Comparison of ENCODE assay signal across 19 cellular contexts in genomic region chr1:153509036-153509435, GRCh38. TPM values are rescaled to one million over a fixed set of nuclear protein-coding genes. Genes with fewer than 3 reads are reported as not detected.
DNase-seq lines count a peak whose midpoint lies in the region; ATAC-seq, FAIRE-seq and TF ChIP-seq lines count a peak whose summit lies in the region.
"Had no signal": no experiment of that assay in that cellular context is flagged by ENCODE, and none has a peak within 500 bp of the region (broad histone marks: within the 10 kb centered on the region; RNA-seq: fewer than 3 reads in every experiment).

No MANE protein-coding gene starts in this region.

- 69% methylated on average over 2 of the region's 3 CpGs for whole genome bisulfite sequencing in mammary epithelial cell (ENCODE audit: low coverage, missing lambda C conversion rate)

- H3K27ac ChIP-seq in mammary epithelial cell (ENCODE audit: insufficient read depth, low read depth, low read length) = no peak overlapping the region
- H3K27ac ChIP-seq in keratinocyte (ENCODE audit: control insufficient read depth, insufficient read depth, low read length) = no peak overlapping the region
- H3K27ac ChIP-seq in GM23338 (ENCODE audit: low read depth) = no peak overlapping the region
- H3K27ac ChIP-seq: C4-2B, SJSA1 had no signal

- H2AFZ ChIP-seq in mammary epithelial cell (ENCODE audit: low read depth, low read length) (no peak overlapping the region), keratinocyte (ENCODE audit: control insufficient read depth, low read length) (no peak overlapping the region), GM23338 (no peak overlapping the region)

- H3K4me1 ChIP-seq in mammary epithelial cell (ENCODE audit: insufficient read depth, low read length) = peaks cover 50% of the 10 kb centered on the region
- H3K4me1 ChIP-seq in keratinocyte (ENCODE audit: control insufficient read depth, extremely low read depth, insufficient read depth, low read length) = peaks cover 32% of the 10 kb centered on the region
- no peaks in the 10 kb centered on the region for H3K4me1 ChIP-seq in GM23338 (ENCODE audit: insufficient read depth)

- H4K20me1 ChIP-seq in mammary epithelial cell (ENCODE audit: insufficient read depth, low read length) = no peaks in the 10 kb centered on the region
- no peaks in the 10 kb centered on the region for H4K20me1 ChIP-seq in keratinocyte (ENCODE audit: control insufficient read depth, extremely low read depth, insufficient read depth, low read length)
- H4K20me1 ChIP-seq in GM23338 (replicated peaks; ENCODE audit: insufficient read depth) = no peaks in the 10 kb centered on the region

- no peaks in the 10 kb centered on the region for H3K36me3 Mint-ChIP-seq in MCF 10A (ENCODE audit: insufficient read depth, unreplicated experiment)
- H3K36me3 Mint-ChIP-seq in activated T-helper 17 cell treated with anti-CD3 and anti-CD28 coated beads, Interleukin-2, amount 50 U/mL, for 72 hours (ENCODE audit: low read depth) = no peaks in the 10 kb centered on the region
- no peaks in the 10 kb centered on the region for H3K36me3 Mint-ChIP-seq in WTC11
- no peaks in the 10 kb centered on the region for H3K36me3 Mint-ChIP-seq in GM23338 (ENCODE audit: low read depth)

- no peak for ATAC-seq in activated T-helper 17 cell treated with anti-CD3 and anti-CD28 coated beads, Interleukin-2, amount 50 U/mL, for 72 hours (replicated peaks)
- ATAC-seq in HG03378 (IDR thresholded peaks at IDR 0.05; ENCODE audit: unreplicated experiment) (no peak), WTC11 (no peak), GM23338 (no peak)
- ATAC-seq: Right ventricle myocardium inferior had no signal

- H3K4me1 Mint-ChIP-seq in MCF 10A (ENCODE audit: insufficient read depth, unreplicated experiment) = peaks cover 54% of the 10 kb centered on the region
- no peaks in the 10 kb centered on the region for H3K4me1 Mint-ChIP-seq in activated T-helper 17 cell treated with anti-CD3 and anti-CD28 coated beads, Interleukin-2, amount 50 U/mL, for 72 hours
- peaks cover 3% of the 10 kb centered on the region; the same call in 1 of the 2 replicates for H3K4me1 Mint-ChIP-seq in WTC11
- H3K4me1 Mint-ChIP-seq in GM23338 = peaks cover 10% of the 10 kb centered on the region; the same call in 1 of the 3 replicates

- DNase-seq in mammary epithelial cell (peak; percentile 44), MCF 10A (ENCODE audit: unreplicated experiment) (no peak), keratinocyte (ENCODE audit: low read depth, low spot score) (no peak), DMS 273 (lab: John Stamatoyannopoulos, UW; ENCODE audit: unreplicated experiment) (no peak), WTC11 (ENCODE audit: low spot score) (no peak), GM23338 (ENCODE audit: low spot score) (no peak)
- DNase-seq: GF-D8, MG63, NCI-H446 treated with DMSO at 0.1 percent for 48 hours had no signal

- H3K36me3 ChIP-seq in mammary epithelial cell (ENCODE audit: insufficient read depth, low read length) = no peaks in the 10 kb centered on the region
- H3K36me3 ChIP-seq in keratinocyte (ENCODE audit: control insufficient read depth in 2 of 2, extremely low read depth in 1 of 2, insufficient read depth in 2 of 2, low read length in 2 of 2) = no peaks in the 10 kb centered on the region
- no peaks in the 10 kb centered on the region for H3K36me3 ChIP-seq in GM23338 (ENCODE audit: insufficient read depth)
- H3K36me3 ChIP-seq: MG63, Peyer's patch, SJSA1 had no signal

- H3K9me2 ChIP-seq in GM23338 (ENCODE audit: insufficient read depth) = no peaks in the 10 kb centered on the region

- no peaks in the 10 kb centered on the region for H3F3A ChIP-seq in GM23338 (replicated peaks; ENCODE audit: low read depth)

- H3K9me3 ChIP-seq in mammary epithelial cell (replicated peaks; ENCODE audit: insufficient read depth, low read length) (no peaks in the 10 kb centered on the region), keratinocyte (ENCODE audit: control insufficient read depth, low read depth, low read length) (no peaks in the 10 kb centered on the region)
- H3K9me3 ChIP-seq: MG63, Peyer's patch, SJSA1 had no signal

- H3K27me3 ChIP-seq in mammary epithelial cell (ENCODE audit: insufficient read depth, low read length) (no peaks in the 10 kb centered on the region), keratinocyte (ENCODE audit: control insufficient read depth, extremely low read depth, insufficient read depth, low read length) (no peaks in the 10 kb centered on the region), GM23338 (ENCODE audit: insufficient read depth) (no peaks in the 10 kb centered on the region)
- H3K27me3 ChIP-seq: MG63, Peyer's patch, SJSA1 had no signal

- no peaks in the 10 kb centered on the region for H3K9me1 ChIP-seq in keratinocyte (ENCODE audit: control insufficient read depth, extremely low read depth, insufficient read depth, low read length)

- in situ Hi-C loops in mammary epithelial cell (cut with MboI; ENCODE audit: low sequenced_read_pairs in 2 of 2) = no loop called here

- dilution Hi-C loops in mammary epithelial cell (cut with HindIII; ENCODE audit: low sequenced_read_pairs) = no loop called here
- dilution Hi-C loops in keratinocyte (cut with MboI; ENCODE audit: extremely low pct_ligation_motif_present, low sequenced_read_pairs) = loop anchor here (10.0 kb wide), 1 partner anchor 154 kb away; the partner anchor contains the start of gene S100A9

- POLR2A ChIA-PET in MCF 10A (lab: Yijun Ruan, JAX) (interaction anchor here (0.6 to 22.5 kb wide), 9 partner anchors 24 to 267 kb away, joined by 3 to 780 read pairs (median 4); partner anchors contain the start of genes S100A12, S100A2, S100A5 and S100A6), WTC11 (lab: Charles Lee) (no interaction called here)

- no peak overlapping the region for H3K4me3 ChIP-seq in mammary epithelial cell (replicated peaks in 1 of 3; ENCODE audit: insufficient read depth in 1 of 3, low read depth in 2 of 3, low read length in 3 of 3)
- H3K4me3 ChIP-seq in keratinocyte (ENCODE audit: control insufficient read depth in 2 of 3, extremely low read depth in 1 of 3, insufficient read depth in 2 of 3, low read depth in 1 of 3, low read length in 3 of 3) = no peak overlapping the region
- H3K4me3 ChIP-seq in GM23338 = no peak overlapping the region
- H3K4me3 ChIP-seq: MG63, Peyer's patch, SJSA1 had no signal

- no peak overlapping the region for H3K4me2 ChIP-seq in mammary epithelial cell (ENCODE audit: insufficient read depth, low read depth, low read length)
- H3K4me2 ChIP-seq in keratinocyte (ENCODE audit: control insufficient read depth, extremely low read depth, insufficient read depth, low read depth, low read length) = no peak overlapping the region
- no peak overlapping the region for H3K4me2 ChIP-seq in GM23338

- intact Hi-C loops in mammary epithelial cell (cut with micrococcal nuclease) = loop anchor here (1.0 kb wide), 1 partner anchor 108 kb away; no protein-coding TSS in a partner anchor
- intact Hi-C loops in MCF 10A (cut with micrococcal nuclease) = loop anchor here (1.0 kb wide), 1 partner anchor 477 kb away; the partner anchor contains the start of gene RAB13

- H3K4me3 Mint-ChIP-seq in MCF 10A (ENCODE audit: unreplicated experiment) (no peak overlapping the region), WTC11 (no peak overlapping the region), GM23338 (no peak overlapping the region)
- H3K4me3 Mint-ChIP-seq in activated T-helper 17 cell treated with anti-CD3 and anti-CD28 coated beads, Interleukin-2, amount 50 U/mL, for 72 hours = no peak overlapping the region

- CTCF ChIA-PET in mammary epithelial cell (lab: Charles Lee; ENCODE audit: low non-redundant PET) = no interaction called here
- CTCF ChIA-PET in MCF 10A (lab: Yijun Ruan, JAX) = interaction anchor here (0.6 to 31.7 kb wide), 29 partner anchors 12 to 863 kb away, joined by 3 to 1438 read pairs (median 5); partner anchors contain the start of genes CHTOP, PGLYRP4, S100A14 and S100A16
- CTCF ChIA-PET in WTC11 (lab: Charles Lee) = interaction anchor here (1.0 to 5.5 kb wide), 8 partner anchors 14 to 154 kb away, joined by 3 to 33 read pairs (median 4); partner anchors contain the start of genes CHTOP, S100A13 and S100A4

- H3K79me2 ChIP-seq in mammary epithelial cell (ENCODE audit: insufficient read depth, low read length) = no peaks in the 10 kb centered on the region
- H3K79me2 ChIP-seq in keratinocyte (ENCODE audit: control insufficient read depth, insufficient read depth, low read length) = no peaks in the 10 kb centered on the region
- H3K79me2 ChIP-seq in GM23338 (replicated peaks; ENCODE audit: insufficient read depth) = no peaks in the 10 kb centered on the region

- FAIRE-seq in keratinocyte (lab: Jason Lieb, UNC) = peak; percentile 5
- FAIRE-seq: GM19239, H54 had no signal

- H3K9ac ChIP-seq in mammary epithelial cell (ENCODE audit: insufficient read depth, low read length) = no peak overlapping the region
- no peak overlapping the region for H3K9ac ChIP-seq in keratinocyte (ENCODE audit: control insufficient read depth, extremely low read depth, insufficient read depth, low read length)

- TF ChIP-seq CTCF in mammary epithelial cell (conservative IDR thresholded peaks at IDR 0.05 in 1 of 2, IDR thresholded peaks at IDR 0.05 in 1 of 2; ENCODE audit: extremely low read depth in 1 of 2, insufficient read depth in 1 of 2, low read depth in 1 of 2, low read length in 2 of 2) (no peak), MCF 10A (IDR thresholded peaks at IDR 0.05; ENCODE audit: unreplicated experiment) (no peak), keratinocyte (optimal IDR thresholded peaks at IDR 0.05 in 1 of 3, IDR thresholded peaks at IDR 0.05 in 1 of 3, conservative IDR thresholded peaks at IDR 0.05 in 1 of 3; ENCODE audit: extremely low read depth in 1 of 3, insufficient read depth in 2 of 3, low read length in 3 of 3) (no peak), WTC11 (IDR thresholded peaks at IDR 0.05) (no peak), GM23338 (conservative IDR thresholded peaks at IDR 0.05; ENCODE audit: low read depth in 2 of 2) (no peak)

- H3K27ac Mint-ChIP-seq in MCF 10A (ENCODE audit: low read depth, unreplicated experiment) (no peak overlapping the region), WTC11 (no peak overlapping the region), GM23338 (no peak overlapping the region)
- peak overlapping the region; percentile 1 for H3K27ac Mint-ChIP-seq in activated T-helper 17 cell treated with anti-CD3 and anti-CD28 coated beads, Interleukin-2, amount 50 U/mL, for 72 hours

- BruUV-seq in mammary epithelial cell (replicated peaks; lab: Mats Ljungman, UMichigan) (no TSS peak), MCF 10A (replicated peaks; lab: Mats Ljungman, UMichigan) (no TSS peak)

- H3K9me3 Mint-ChIP-seq in MCF 10A (ENCODE audit: unreplicated experiment) (no peaks in the 10 kb centered on the region), WTC11 (no peaks in the 10 kb centered on the region), GM23338 (no peaks in the 10 kb centered on the region; the same call in 2 of the 3 replicates)
- H3K9me3 Mint-ChIP-seq in activated T-helper 17 cell treated with anti-CD3 and anti-CD28 coated beads, Interleukin-2, amount 50 U/mL, for 72 hours = no peaks in the 10 kb centered on the region

- H3K27me3 Mint-ChIP-seq in MCF 10A (ENCODE audit: insufficient read depth, unreplicated experiment) (no peaks in the 10 kb centered on the region), WTC11 (ENCODE audit: low read depth) (peaks cover 19% of the 10 kb centered on the region), GM23338 (ENCODE audit: insufficient read depth, low read depth, poor library complexity) (peaks cover 3% of the 10 kb centered on the region)
- no peaks in the 10 kb centered on the region for H3K27me3 Mint-ChIP-seq in activated T-helper 17 cell treated with anti-CD3 and anti-CD28 coated beads, Interleukin-2, amount 50 U/mL, for 72 hours

RNA-seq across cellular contexts. Expression of gene S100A6, which starts 26.8 kb away (rescaled TPM):
- total RNA-seq in mammary epithelial cell = 1,000 to 10,000 TPM; 1,155 to 2,455 TPM
- 2,730 TPM for polyA plus RNA-seq in mammary epithelial cell
- 719 TPM for polyA minus RNA-seq in mammary epithelial cell
- total RNA-seq in MCF 10A (2022) = 2,571 and 2,904 TPM in 2 replicates
- total RNA-seq in activated T-helper 17 cell treated with anti-CD3 and anti-CD28 coated beads, Interleukin-2, amount 50 U/mL, for 72 hours = 100 to 1,000 TPM; 530 to 753 TPM
- 1,608 to 5,801 TPM (median 2,598 TPM) in 3 replicates for polyA plus RNA-seq in keratinocyte
- 9,460 TPM for polyA plus RNA-seq in keratinocyte (2011; ENCODE audit: low read depth)
- polyA plus RNA-seq in keratinocyte (2011; cell fraction: cytosol; rRNA removed) = 2,886 and 4,097 TPM in 2 replicates
- 986 and 1,204 TPM in 2 replicates for polyA plus RNA-seq in keratinocyte (2011; cell fraction: nucleus; rRNA removed)
- 5,777 and 7,954 TPM in 2 replicates for polyA plus RNA-seq in keratinocyte (2012; ENCODE audit: low replicate concordance)
- polyA minus RNA-seq in keratinocyte = 688 to 4,480 TPM (median 1,878 TPM) in 3 replicates
- 8,278 TPM for polyA minus RNA-seq in keratinocyte (2011; cell fraction: cytosol; rRNA and poly(A)+ RNA removed)
- 423 and 447 TPM in 2 replicates for polyA minus RNA-seq in keratinocyte (2011; cell fraction: nucleus; rRNA and poly(A)+ RNA removed)
- total RNA-seq in WTC11 (2021) = 19.2 to 32.0 TPM (median 30.8 TPM) in 3 replicates
- total RNA-seq in GM23338 (2014; rRNA removed; shearing (Covaris generic)) = 7.3 and 9.4 TPM in 2 replicates
- 77.5 and 98.0 TPM in 2 replicates for polyA plus RNA-seq in GM23338 (2016; fragmentation: Nextera tagmentation; extraction: Ambion mirVana)

RNA-seq across cellular contexts. Expression of gene S100A5, which starts 31.7 kb away (rescaled TPM):
- not detected for total RNA-seq in mammary epithelial cell
- polyA plus RNA-seq in mammary epithelial cell = 0.34 TPM
- polyA minus RNA-seq in mammary epithelial cell = not detected
- not detected in 2 replicates for total RNA-seq in MCF 10A (2022)
- total RNA-seq in activated T-helper 17 cell treated with anti-CD3 and anti-CD28 coated beads, Interleukin-2, amount 50 U/mL, for 72 hours = 1 to 10 TPM; 3.2 to 9.6 TPM
- polyA plus RNA-seq in keratinocyte = 0.20 to 0.76 TPM (median 0.24 TPM) in 3 replicates
- not detected for polyA plus RNA-seq in keratinocyte (2011; ENCODE audit: low read depth)
- polyA plus RNA-seq in keratinocyte (2011; cell fraction: cytosol; rRNA removed) = 0.22 and 0.74 TPM in 2 replicates
- not detected in 2 replicates for polyA plus RNA-seq in keratinocyte (2011; cell fraction: nucleus; rRNA removed)
- 0.57 and 1.0 TPM in 2 replicates for polyA plus RNA-seq in keratinocyte (2012; ENCODE audit: low replicate concordance)
- not detected in 3 replicates for polyA minus RNA-seq in keratinocyte
- polyA minus RNA-seq in keratinocyte (2011; cell fraction: cytosol; rRNA and poly(A)+ RNA removed) = not detected
- not detected in 2 replicates for polyA minus RNA-seq in keratinocyte (2011; cell fraction: nucleus; rRNA and poly(A)+ RNA removed)
- total RNA-seq in WTC11 (2021) = not detected in 3 replicates
- total RNA-seq in GM23338 (2014; rRNA removed; shearing (Covaris generic)) = not detected in 2 replicates
- 0.47 TPM in 1 of 2 replicates, not detected in the other for polyA plus RNA-seq in GM23338 (2016; fragmentation: Nextera tagmentation; extraction: Ambion mirVana)
- total RNA-seq: Peyer's patch, Right ventricle myocardium inferior, SJSA1 had no signal

RNA-seq across cellular contexts. Expression of gene S100A4, which starts 36.6 kb away (rescaled TPM):
- total RNA-seq in mammary epithelial cell (1 to 10 TPM; 4.3 to 9.9 TPM), MCF 10A (2022) (27.2 and 60.7 TPM in 2 replicates), WTC11 (2021) (22.7 to 32.0 TPM (median 31.7 TPM) in 3 replicates)
- polyA plus RNA-seq in mammary epithelial cell (24.2 TPM), keratinocyte (21.4 to 40.2 TPM (median 26.7 TPM) in 3 replicates), GM23338 (2016; fragmentation: Nextera tagmentation; extraction: Ambion mirVana) (34.6 and 36.0 TPM in 2 replicates)
- polyA minus RNA-seq in mammary epithelial cell (not detected), keratinocyte (6.5 to 13.9 TPM (median 6.6 TPM) in 3 replicates)
- 1,000 to 10,000 TPM; 1,035 to 1,445 TPM for total RNA-seq in activated T-helper 17 cell treated with anti-CD3 and anti-CD28 coated beads, Interleukin-2, amount 50 U/mL, for 72 hours
- 10.6 TPM for polyA plus RNA-seq in keratinocyte (2011; ENCODE audit: low read depth)
- polyA plus RNA-seq in keratinocyte (2011; cell fraction: cytosol; rRNA removed) = 34.4 and 39.6 TPM in 2 replicates
- 24.4 and 25.2 TPM in 2 replicates for polyA plus RNA-seq in keratinocyte (2011; cell fraction: nucleus; rRNA removed)
- 26.4 and 34.9 TPM in 2 replicates for polyA plus RNA-seq in keratinocyte (2012; ENCODE audit: low replicate concordance)
- polyA minus RNA-seq in keratinocyte (2011; cell fraction: cytosol; rRNA and poly(A)+ RNA removed) = 12.3 TPM
- polyA minus RNA-seq in keratinocyte (2011; cell fraction: nucleus; rRNA and poly(A)+ RNA removed) = 4.0 and 9.2 TPM in 2 replicates
- total RNA-seq in GM23338 (2014; rRNA removed; shearing (Covaris generic)) = 8.2 and 14.2 TPM in 2 replicates

RNA-seq across cellular contexts. Expression of gene S100A3, which starts 40.0 kb away (rescaled TPM):
- 10 to 100 TPM in 1 of 2 donors, 1 to 10 TPM in 1; 3.5 to 58.6 TPM for total RNA-seq in mammary epithelial cell
- 46.1 TPM for polyA plus RNA-seq in mammary epithelial cell
- polyA minus RNA-seq in mammary epithelial cell = 17.4 TPM
- total RNA-seq in MCF 10A (2022) = 85.7 and 90.0 TPM in 2 replicates
- total RNA-seq in activated T-helper 17 cell treated with anti-CD3 and anti-CD28 coated beads, Interleukin-2, amount 50 U/mL, for 72 hours = not detected
- polyA plus RNA-seq in keratinocyte = 12.6 to 24.0 TPM (median 15.1 TPM) in 3 replicates
- 1.9 TPM for polyA plus RNA-seq in keratinocyte (2011; ENCODE audit: low read depth)
- polyA plus RNA-seq in keratinocyte (2011; cell fraction: cytosol; rRNA removed) = 10.1 and 13.0 TPM in 2 replicates
- 47.3 and 67.5 TPM in 2 replicates for polyA plus RNA-seq in keratinocyte (2011; cell fraction: nucleus; rRNA removed)
- 5.7 and 8.9 TPM in 2 replicates for polyA plus RNA-seq in keratinocyte (2012; ENCODE audit: low replicate concordance)
- polyA minus RNA-seq in keratinocyte = 11.7 to 24.9 TPM (median 20.5 TPM) in 3 replicates
- 8.2 TPM for polyA minus RNA-seq in keratinocyte (2011; cell fraction: cytosol; rRNA and poly(A)+ RNA removed)
- polyA minus RNA-seq in keratinocyte (2011; cell fraction: nucleus; rRNA and poly(A)+ RNA removed) = 4.5 and 6.0 TPM in 2 replicates
- total RNA-seq in WTC11 (2021) = 0.33 TPM in 1 of 3 replicates, not detected in the others
- not detected in 2 replicates for total RNA-seq in GM23338 (2014; rRNA removed; shearing (Covaris generic))
- not detected in 2 replicates for polyA plus RNA-seq in GM23338 (2016; fragmentation: Nextera tagmentation; extraction: Ambion mirVana)
- total RNA-seq: Peyer's patch had no signal

RNA-seq across cellular contexts. Expression of gene S100A7, which starts 48.6 kb away (rescaled TPM):
- total RNA-seq in mammary epithelial cell (1 to 10 TPM in 1 of 2 donors, not detected in 1; 2.7 TPM), MCF 10A (2022) (not detected in 2 replicates), WTC11 (2021) (not detected in 3 replicates)
- polyA plus RNA-seq in mammary epithelial cell (1.1 TPM), keratinocyte (13.1 to 31.2 TPM (median 16.0 TPM) in 3 replicates), GM23338 (2016; fragmentation: Nextera tagmentation; extraction: Ambion mirVana) (not detected in 2 replicates)
- polyA minus RNA-seq in mammary epithelial cell (not detected), keratinocyte (0.92 to 3.0 TPM (median 2.2 TPM) in 3 replicates)
- not detected for total RNA-seq in activated T-helper 17 cell treated with anti-CD3 and anti-CD28 coated beads, Interleukin-2, amount 50 U/mL, for 72 hours
- 12.2 TPM for polyA plus RNA-seq in keratinocyte (2011; ENCODE audit: low read depth)
- 13.8 and 57.6 TPM in 2 replicates for polyA plus RNA-seq in keratinocyte (2011; cell fraction: cytosol; rRNA removed)
- polyA plus RNA-seq in keratinocyte (2011; cell fraction: nucleus; rRNA removed) = 13.4 and 38.0 TPM in 2 replicates
- polyA plus RNA-seq in keratinocyte (2012; ENCODE audit: low replicate concordance) = 11.8 and 21.1 TPM in 2 replicates
- not detected for polyA minus RNA-seq in keratinocyte (2011; cell fraction: cytosol; rRNA and poly(A)+ RNA removed)
- 4.7 and 9.0 TPM in 2 replicates for polyA minus RNA-seq in keratinocyte (2011; cell fraction: nucleus; rRNA and poly(A)+ RNA removed)
- total RNA-seq in GM23338 (2014; rRNA removed; shearing (Covaris generic)) = not detected in 2 replicates
- total RNA-seq: A172, Peyer's patch, Right ventricle myocardium inferior, SJSA1 had no signal
- polyA plus RNA-seq: AG04450 had no signal

Comparison
In these comparisons a context has a peak if more than half of its experiments do, and no peak if none do; other contexts are left out.
1. RNA of gene S100A6, which starts 26.8 kb away (total RNA-seq): 2,571 to 2,904 TPM in MCF 10A, 1,155 to 2,455 TPM in mammary epithelial cell and 530 to 753 TPM in activated T-helper 17 cell treated with anti-CD3 and anti-CD28 coated beads, Interleukin-2, amount 50 U/mL, for 72 hours; 19.2 to 32.0 TPM in WTC11 and 7.3 to 9.4 TPM in GM23338; every median in the first group is over 10 times any median in the second.
2. RNA of gene S100A4, which starts 36.6 kb away (total RNA-seq): 1,035 to 1,445 TPM in activated T-helper 17 cell treated with anti-CD3 and anti-CD28 coated beads, Interleukin-2, amount 50 U/mL, for 72 hours; 27.2 to 60.7 TPM in MCF 10A, 22.7 to 32.0 TPM in WTC11, 8.2 to 14.2 TPM in GM23338 and 4.3 to 9.9 TPM in mammary epithelial cell; every median in the first group is over 10 times any median in the second.